Comparison of ENCODE assay signal across 6 cellular contexts in the genomic region with DNA sequence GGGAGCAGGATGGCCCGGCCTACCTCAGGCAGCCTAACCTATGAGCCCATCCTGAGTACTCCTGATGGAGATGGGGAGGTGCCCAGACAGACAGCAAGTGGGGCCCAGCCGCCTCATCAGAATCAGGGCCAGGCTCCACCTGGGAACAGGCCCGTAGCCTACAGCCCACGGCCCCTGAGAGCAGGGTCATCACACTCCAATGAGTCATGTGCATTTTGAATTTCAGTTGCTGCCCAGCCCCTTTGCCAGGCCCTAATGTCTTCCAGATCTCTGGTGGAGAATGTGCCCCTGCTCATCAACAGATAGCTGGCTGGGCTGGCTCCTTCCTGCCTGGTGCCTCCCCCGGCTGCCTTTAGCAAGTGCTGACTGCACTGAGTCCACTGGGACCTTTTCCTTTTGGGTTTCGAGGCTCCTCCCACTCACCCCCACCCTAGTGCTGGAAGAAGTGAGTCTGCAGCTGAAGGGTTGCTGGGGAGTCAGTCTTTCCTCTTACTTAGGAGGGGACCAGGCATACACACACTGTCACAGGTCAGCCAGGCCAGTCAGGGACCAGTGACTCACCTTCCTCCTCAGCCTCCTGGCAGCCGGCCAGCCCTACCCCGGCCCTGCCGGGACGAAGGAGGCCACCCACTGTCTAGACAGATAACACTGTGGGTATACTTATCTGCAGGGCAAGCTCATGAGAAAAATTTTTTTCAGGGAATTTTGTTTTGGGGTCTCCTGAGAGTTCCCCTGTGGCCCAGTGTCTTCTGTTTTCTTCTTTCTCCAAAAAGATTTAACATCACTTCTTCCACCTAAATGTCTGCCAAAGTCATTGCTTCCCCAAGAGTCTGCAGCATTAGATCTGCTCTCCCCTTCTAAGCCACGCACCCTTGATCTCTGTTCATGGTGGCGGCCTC. TPM values are rescaled to one million over a fixed set of nuclear protein-coding genes. Genes with fewer than 3 reads are reported as not detected.
DNase-seq lines count a peak whose midpoint lies in the region; ATAC-seq and TF ChIP-seq lines count a peak whose summit lies in the region.

No MANE protein-coding gene starts in this region.

- peaks cover 60% of the 10 kb centered on the region for H3K36me3 Mint-ChIP-seq in activated T-cell treated with anti-CD3 and anti-CD28 coated beads, Interleukin-2, amount 50 U/mL, for 24 hours (ENCODE audit: low read depth)

- H3K9me3 ChIP-seq in thyroid gland, result no peaks in the 10 kb centered on the region

- peaks cover 26 to 28% of the 10 kb centered on the region in 2 donors for H3K36me3 ChIP-seq in thyroid gland

- no peaks in the 10 kb centered on the region for H3K27me3 Mint-ChIP-seq in activated T-cell treated with anti-CD3 and anti-CD28 coated beads, Interleukin-2, amount 50 U/mL, for 24 hours

- H3K27me3 ChIP-seq in thyroid gland, result no peaks in the 10 kb centered on the region

- H3K4me1 Mint-ChIP-seq in activated T-cell treated with anti-CD3 and anti-CD28 coated beads, Interleukin-2, amount 50 U/mL, for 24 hours (ENCODE audit: low read depth), result peaks cover 18% of the 10 kb centered on the region

- no peak overlapping the region for H3K4me3 ChIP-seq in thyroid gland (replicated peaks in 1 of 3)

- in situ Hi-C loops in KBM-7 (cut with MboI; ENCODE audit: low pct_unique_long_range_greater_than_20kb, low sequenced_read_pairs), result no loop called here

- TF ChIP-seq CTCF in thyroid gland (IDR thresholded peaks at IDR 0.05), result no peak

- intact Hi-C loops in thyroid gland (cut with DNase I), result no loop called here

- peak overlapping the region; percentile 21 for H3K4me3 Mint-ChIP-seq in activated T-cell treated with anti-CD3 and anti-CD28 coated beads, Interleukin-2, amount 50 U/mL, for 24 hours

- TF ChIP-seq POLR2A in thyroid gland (IDR thresholded peaks at IDR 0.05), result no peak

- DNase-seq in AML-193 (lab: John Stamatoyannopoulos, UW), result peak; percentile 51 to 55
- peak; percentile 75 for DNase-seq in KBM-7
- DNase-seq in activated T-cell treated with anti-CD3 and anti-CD28 coated beads, Interleukin-2, amount 50 U/mL, for 24 hours, result peak; percentile 82
- peak; percentile 90 for DNase-seq in kidney glomerular epithelial cell (lab: John Stamatoyannopoulos, UW)
- DNase-seq in thyroid gland, result peak; percentile 39 to 43

- no peaks in the 10 kb centered on the region for H3K9me3 Mint-ChIP-seq in activated T-cell treated with anti-CD3 and anti-CD28 coated beads, Interleukin-2, amount 50 U/mL, for 24 hours

- H3K27ac ChIP-seq in thyroid gland, result peak overlapping the region in 2 of 3 donors; percentile 41 to 53

- H3K27ac Mint-ChIP-seq in activated T-cell treated with anti-CD3 and anti-CD28 coated beads, Interleukin-2, amount 50 U/mL, for 24 hours, result peak overlapping the region; percentile 96

- no peak for ATAC-seq in GM18870 (IDR thresholded peaks at IDR 0.05; ENCODE audit: unreplicated experiment)

- WGBS in thyroid gland, 2 donors, result 42 to 64% methylated on average over 11 to 12 of the region's 12 CpGs

- H3K4me1 ChIP-seq in thyroid gland, result peaks cover 0 to 16% of the 10 kb centered on the region in 2 donors

RNA-seq across cellular contexts. Expression of gene ASIC3, which starts 9.1 kb away (rescaled TPM):
- total RNA-seq in thyroid gland, result 1 to 10 TPM in 3 of 4 donors, not detected in 1; 1.2 to 2.6 (median 1.5) TPM

RNA-seq across cellular contexts. Expression of gene ABCB8, which starts 10.9 kb away (rescaled TPM):
- total RNA-seq in thyroid gland, result 10 to 100 TPM; 39.0 to 74.2 (median 60.9) TPM

RNA-seq across cellular contexts. Expression of gene ATG9B, which starts 14.9 kb away (rescaled TPM):
- total RNA-seq in thyroid gland, result under 1 TPM in 1 of 4 donors, not detected in 3; 0.27 TPM

RNA-seq across cellular contexts. Expression of gene CDK5, which starts 18.5 kb away (rescaled TPM):
- total RNA-seq in thyroid gland, result 10 to 100 TPM in 2 of 4 donors, 1 to 10 TPM in 2; 5.3 to 17.4 (median 9.6) TPM

RNA-seq across cellular contexts. Expression of gene SLC4A2, which starts 20.2 kb away (rescaled TPM):
- total RNA-seq in thyroid gland, result 100 to 1,000 TPM in 1 of 4 donors, 10 to 100 TPM in 3; 48.5 to 109 (median 69.0) TPM
